Comparison of ENCODE assay signal across 9 cellular contexts in the genomic region with DNA sequence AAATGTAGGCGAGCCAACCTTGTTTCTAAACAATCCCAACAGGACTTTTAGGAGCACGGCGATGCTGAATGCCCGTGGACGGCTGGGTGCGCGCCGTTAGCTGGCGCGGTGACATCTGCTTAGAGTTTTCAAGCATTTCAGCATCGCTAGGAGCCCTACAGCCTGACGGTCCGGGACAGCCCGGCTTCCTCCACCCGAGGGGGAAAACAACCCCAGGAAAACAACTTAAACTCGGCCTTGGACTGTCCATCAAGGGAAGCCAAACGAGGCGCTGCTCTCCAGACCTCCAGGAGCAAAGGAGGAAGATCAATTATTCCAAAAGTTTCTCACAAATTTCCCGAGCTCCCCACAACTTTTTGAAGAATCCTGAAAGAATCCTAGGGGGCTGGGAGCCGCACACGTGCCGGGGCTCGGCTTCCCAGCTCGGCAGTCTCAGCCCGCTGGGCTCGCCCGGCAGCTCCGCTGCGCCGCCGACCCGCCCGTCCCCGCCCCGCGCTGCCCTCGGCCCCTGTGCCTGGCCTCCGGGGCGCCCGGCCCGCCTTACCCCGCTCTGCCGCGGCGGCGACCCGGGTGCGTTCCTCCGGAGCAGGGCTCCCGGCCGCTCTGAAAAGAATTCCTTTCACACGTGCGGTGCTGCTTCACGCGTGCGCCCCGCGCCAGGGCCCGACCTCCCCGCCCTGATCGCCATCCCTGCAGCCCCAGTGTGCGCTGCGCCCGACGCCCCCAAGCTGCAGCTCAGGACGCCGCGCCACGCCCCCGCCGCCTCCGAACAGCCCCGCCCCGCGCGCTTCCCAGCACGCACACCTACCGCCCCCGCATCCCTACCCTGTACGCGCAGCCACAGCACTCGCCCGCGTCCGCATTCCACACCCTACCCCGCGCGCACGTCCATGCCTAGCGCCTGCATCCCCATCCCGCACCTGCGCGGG. TPM values are rescaled to one million over a fixed set of nuclear protein-coding genes. Genes with fewer than 3 reads are reported as not detected.
DNase-seq lines count a peak whose midpoint lies in the region; ATAC-seq, FAIRE-seq and TF ChIP-seq lines count a peak whose summit lies in the region.
"Had no signal": no experiment of that assay in that cellular context is flagged by ENCODE, and none has a peak within 500 bp of the region (broad histone marks: within the 10 kb centered on the region; RNA-seq: fewer than 3 reads in every experiment).

A gene (minus strand): TSS at position 707 of the 929 bp plus-strand sequence. CDS start 17,764 bp downstream, outside the sequence.

- peak within 1 kb of the TSS; percentile 59 for H3K9ac ChIP-seq in HCT116 (ENCODE audit: low read length)

- peak within 1 kb of the TSS; percentile 16 for H2AFZ ChIP-seq in HCT116 (ENCODE audit: low read depth, low read length, poor library complexity, severe bottlenecking)

- H3K4me3 ChIP-seq in HCT116 (replicated peaks in 1 of 2; ENCODE audit: low read depth in 1 of 2, low read length in 2 of 2) (peak within 1 kb of the TSS; percentile 53 to 65), prostate gland (peak within 1 kb of the TSS; percentile 11 to 33)

- intact Hi-C loops in HCT116 (cut with micrococcal nuclease), result loop anchor here (2.0 to 5.0 kb wide), 3 partner anchors 34 to 123 kb away; no protein-coding TSS in a partner anchor
- intact Hi-C loops in prostate gland (cut with DNase I), result loop anchor here (5.0 to 10.0 kb wide), 2 partner anchors 33 to 176 kb away; no protein-coding TSS in a partner anchor

- H3K27ac ChIP-seq in HCT116 (ENCODE audit: low read depth, low read length) (peak within 1 kb of the TSS; percentile 92), foreskin keratinocyte (no peak within 1 kb of the TSS), prostate gland (no peak within 1 kb of the TSS)
- H3K27ac ChIP-seq: epithelial cell of prostate had no signal

- POLR2A ChIA-PET in HCT116 (lab: Charles Lee), result interaction anchor here (0.7 kb wide), 1 partner anchor 40 kb away, joined by 5 read pairs; no protein-coding TSS in a partner anchor

- CTCF ChIA-PET in HCT116 (lab: Charles Lee), result interaction anchor here (0.9 to 3.6 kb wide), 3 partner anchors 32 to 176 kb away, joined by 3 to 16 read pairs (median 7); no protein-coding TSS in a partner anchor

- RAD21 ChIA-PET in HCT116 (lab: Charles Lee; ENCODE audit: low non-redundant PET in 1 of 2, low total read pairs in 2 of 2, uncharacterized antibody in 2 of 2, unreplicated experiment in 2 of 2), result interaction anchor here (0.6 to 1.3 kb wide), 3 partner anchors 33 to 174 kb away, joined by 3 to 5 read pairs (median 5); no protein-coding TSS in a partner anchor

- no peak for TF ChIP-seq RAD21 in HCT116 (IDR thresholded peaks at IDR 0.05; ENCODE audit: low read depth)

- BruUV-seq in HCT116 (replicated peaks; lab: Mats Ljungman, UMichigan), result no TSS peak

- ATAC-seq in HCT116 (peak; percentile 84), foreskin keratinocyte (peak; percentile 70)

- DNase-seq in GM12891 (ENCODE audit: insufficient read length, low spot score), result peak; percentile 41
- DNase-seq in HCT116 (ENCODE audit: low read depth, low spot score), result no peak
- peak; percentile 19 for DNase-seq in NCI-H1105 (lab: John Stamatoyannopoulos, UW)
- DNase-seq in activated T-cell treated with anti-CD3 and anti-CD28 coated beads for 4 hours, result peak; percentile 56
- DNase-seq in foreskin keratinocyte, result no peak
- DNase-seq in prostate gland (ENCODE audit: low spot score), result no peak
- DNase-seq in SHP77 treated with DMSO at 0.1 percent for 48 hours (lab: John Stamatoyannopoulos, UW), result no peak
- DNase-seq in COLO829 (ENCODE audit: low spot score), result no peak

- FAIRE-seq in GM12891 (lab: Jason Lieb, UNC), result no peak

- no peaks in the 10 kb centered on the region for H4K20me1 ChIP-seq in HCT116 (ENCODE audit: insufficient read depth)

- TF ChIP-seq POLR2A in GM12891 (IDR thresholded peaks at IDR 0.05; ENCODE audit: low read depth, low read length) (no peak), HCT116 (IDR thresholded peaks at IDR 0.05; ENCODE audit: borderline replicate concordance, extremely low read depth, insufficient read depth, insufficient read length) (no peak), prostate gland (IDR thresholded peaks at IDR 0.05) (no peak)

- no peaks in the 10 kb centered on the region; the same call in 1 of the 2 replicates for H3K79me2 ChIP-seq in HCT116 (ENCODE audit: insufficient read depth, low read length)

- no peaks in the 10 kb centered on the region for H3K9me3 ChIP-seq in HCT116 (ENCODE audit: control insufficient read depth in 1 of 2, insufficient read depth in 1 of 2, low read depth in 1 of 2, low read length in 2 of 2)
- H3K9me3 ChIP-seq in prostate gland, result no peaks in the 10 kb centered on the region

- H3K36me3 ChIP-seq in HCT116 (ENCODE audit: control insufficient read depth in 1 of 2, insufficient read depth in 2 of 2, low read length in 2 of 2) (no peaks in the 10 kb centered on the region), prostate gland (no peaks in the 10 kb centered on the region)

- TF ChIP-seq CTCF in HCT116 (IDR thresholded peaks at IDR 0.05 in 2 of 3, conservative IDR thresholded peaks at IDR 0.05 in 1 of 3; ENCODE audit: borderline replicate concordance in 1 of 3, insufficient read depth in 1 of 3, low read depth in 2 of 3, low read length in 2 of 3), result no peak
- TF ChIP-seq CTCF in foreskin keratinocyte (conservative IDR thresholded peaks at IDR 0.05), result peak; percentile 6
- TF ChIP-seq CTCF in prostate gland (IDR thresholded peaks at IDR 0.05), result no peak

- H3K27me3 ChIP-seq in HCT116 (ENCODE audit: insufficient read depth, low read length), result no peaks in the 10 kb centered on the region
- H3K27me3 ChIP-seq in foreskin keratinocyte, result peaks cover 71% of the 10 kb centered on the region
- peaks cover 10% of the 10 kb centered on the region for H3K27me3 ChIP-seq in prostate gland (replicated peaks; ENCODE audit: insufficient read depth)

- no peaks in the 10 kb centered on the region for H3K9me2 ChIP-seq in HCT116 (ENCODE audit: insufficient read depth)

- 3% methylated on average over 84 of the region's 93 CpGs for whole genome bisulfite sequencing in prostate gland

- peak within 1 kb of the TSS; percentile 80 for H3K4me2 ChIP-seq in HCT116 (ENCODE audit: low read length)

- peaks cover 8 to 27% of the 10 kb centered on the region in 2 experiments for H3K4me1 ChIP-seq in HCT116 (ENCODE audit: control insufficient read depth in 1 of 2, insufficient read depth in 2 of 2, low read length in 2 of 2)
- H3K4me1 ChIP-seq in foreskin keratinocyte, result no peaks in the 10 kb centered on the region
- H3K4me1 ChIP-seq in prostate gland (replicated peaks), result no peaks in the 10 kb centered on the region

TF ChIP-seq in GM12891, 5 proteins besides CTCF, POLR2A, EP300 and RAD21:
- no peak for TF ChIP-seq POU2F2 (IDR thresholded peaks at IDR 0.05; ENCODE audit: low read depth, low read length)
- no peak for TF ChIP-seq SPI1 (IDR thresholded peaks at IDR 0.05; ENCODE audit: low read depth, low read length)
- no peak for TF ChIP-seq TAF1 (IDR thresholded peaks at IDR 0.05; ENCODE audit: low read depth, low read length)
- no peak for TF ChIP-seq PAX5 (IDR thresholded peaks at IDR 0.05; ENCODE audit: insufficient read depth, low read length, severe bottlenecking)
- no peak for TF ChIP-seq POLR2AphosphoS5 (IDR thresholded peaks at IDR 0.05; ENCODE audit: low read depth, low read length)

TF ChIP-seq in HCT116, 20 proteins besides CTCF, POLR2A, EP300 and RAD21 (continues in another document):
- TF ChIP-seq TCF7L2 (IDR thresholded peaks at IDR 0.05; ENCODE audit: borderline replicate concordance, extremely low read depth, insufficient read depth, insufficient read length) (no peak), FOSL1 (IDR thresholded peaks at IDR 0.05; ENCODE audit: low read depth) (no peak), YY1 (IDR thresholded peaks at IDR 0.05; ENCODE audit: extremely low read depth, insufficient replicate concordance, low read depth, low read length) (no peak), SRF (IDR thresholded peaks at IDR 0.05; ENCODE audit: low read depth) (no peak), ZFX (IDR thresholded peaks at IDR 0.05) (no peak), EZH2phosphoT487 (IDR thresholded peaks at IDR 0.05; ENCODE audit: borderline replicate concordance) (no peak), JUND (IDR thresholded peaks at IDR 0.05) (no peak), POLR2AphosphoS5 (IDR thresholded peaks at IDR 0.05; ENCODE audit: low read depth, low read length) (no peak), ELF1 (IDR thresholded peaks at IDR 0.05; ENCODE audit: borderline replicate concordance, low read depth) (no peak), CBX3 (IDR thresholded peaks at IDR 0.05; ENCODE audit: low read depth) (no peak; the same call in 1 of the 2 replicates), SP1 (IDR thresholded peaks at IDR 0.05; ENCODE audit: low read depth) (peak; percentile 19; the same call in 1 of the 2 replicates), CEBPB (IDR thresholded peaks at IDR 0.05; ENCODE audit: low read depth) (no peak), ZNF274 (IDR thresholded peaks at IDR 0.05; ENCODE audit: low read depth, low read length) (no peak)
- TF ChIP-seq, protein P1, sequence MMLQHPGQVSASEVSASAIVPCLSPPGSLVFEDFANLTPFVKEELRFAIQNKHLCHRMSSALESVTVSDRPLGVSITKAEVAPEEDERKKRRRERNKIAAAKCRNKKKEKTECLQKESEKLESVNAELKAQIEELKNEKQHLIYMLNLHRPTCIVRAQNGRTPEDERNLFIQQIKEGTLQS (IDR thresholded peaks at IDR 0.05), result no peak
- TF ChIP-seq, protein P2, sequence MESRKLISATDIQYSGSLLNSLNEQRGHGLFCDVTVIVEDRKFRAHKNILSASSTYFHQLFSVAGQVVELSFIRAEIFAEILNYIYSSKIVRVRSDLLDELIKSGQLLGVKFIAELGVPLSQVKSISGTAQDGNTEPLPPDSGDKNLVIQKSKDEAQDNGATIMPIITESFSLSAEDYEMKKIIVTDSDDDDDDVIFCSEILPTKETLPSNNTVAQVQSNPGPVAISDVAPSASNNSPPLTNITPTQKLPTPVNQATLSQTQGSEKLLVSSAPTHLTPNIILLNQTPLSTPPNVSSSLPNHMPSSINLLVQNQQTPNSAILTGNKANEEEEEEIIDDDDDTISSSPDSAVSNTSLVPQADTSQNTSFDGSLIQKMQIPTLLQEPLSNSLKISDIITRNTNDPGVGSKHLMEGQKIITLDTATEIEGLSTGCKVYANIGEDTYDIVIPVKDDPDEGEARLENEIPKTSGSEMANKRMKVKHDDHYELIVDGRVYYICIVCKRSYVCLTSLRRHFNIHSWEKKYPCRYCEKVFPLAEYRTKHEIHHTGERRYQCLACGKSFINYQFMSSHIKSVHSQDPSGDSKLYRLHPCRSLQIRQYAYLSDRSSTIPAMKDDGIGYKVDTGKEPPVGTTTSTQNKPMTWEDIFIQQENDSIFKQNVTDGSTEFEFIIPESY (IDR thresholded peaks at IDR 0.05; ENCODE audit: extremely low read depth, insufficient replicate concordance, low read length), result no peak

RNA-seq across cellular contexts. Expression of the gene that starts here (rescaled TPM):
- polyA plus RNA-seq in GM12891 (2012; ENCODE audit: low read depth, missing spikeins), result not detected
- total RNA-seq in HCT116 (2021; ENCODE audit: unreplicated experiment) (8.0 TPM), foreskin keratinocyte (0.07 and 0.11 TPM in 2 replicates), prostate gland (1 to 10 TPM in 1 of 2 donors, under 1 TPM in 1; 0.59 to 5.2 TPM)
- 2.7 and 3.2 TPM in 2 replicates for polyA plus RNA-seq in HCT116 (2012)
- 0.01 and 0.03 TPM in 2 replicates for polyA plus RNA-seq in foreskin keratinocyte

Comparison
In these comparisons a context has a peak if more than half of its experiments do, and no peak if none do; other contexts are left out.
1. Peak in ATAC-seq in foreskin keratinocyte; RNA of the gene not detected or under 1 TPM.
2. DNase-seq: peak in GM12891 (single experiment), NCI-H1105 (single experiment) and activated T-cell treated with anti-CD3 and anti-CD28 coated beads for 4 hours (single experiment); none in HCT116 (single experiment), foreskin keratinocyte (0 of 2), prostate gland (single experiment), SHP77 treated with DMSO at 0.1 percent for 48 hours (single experiment) and COLO829 (single experiment).